Comparison of ENCODE assay signal across 27 cellular contexts in the genomic region with DNA sequence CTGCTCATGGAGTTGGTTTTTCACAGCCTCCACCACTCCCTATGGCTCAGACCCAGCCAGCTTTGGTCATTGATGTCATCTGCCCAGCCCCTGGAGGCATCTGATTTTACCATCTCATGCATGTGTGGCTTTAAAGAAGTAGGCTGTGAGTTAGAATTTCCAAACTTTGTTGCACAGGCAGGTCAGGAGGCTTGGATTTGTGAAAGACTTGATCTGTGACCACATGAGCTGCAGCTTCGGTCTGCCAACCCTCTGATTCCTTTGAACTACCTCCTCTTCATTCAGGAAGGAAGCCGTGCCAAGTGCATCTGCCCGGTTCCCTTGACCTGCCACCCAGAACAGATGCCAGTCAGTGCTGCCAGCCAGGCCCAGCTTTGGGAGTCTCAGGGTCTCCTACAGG. TPM values are rescaled to one million over a fixed set of nuclear protein-coding genes. Genes with fewer than 3 reads are reported as not detected.
A peak's percentile ranks its signal among the peaks of the same experiment; 100 is the strongest.
DNase-seq lines count a peak whose midpoint lies in the region; ATAC-seq, FAIRE-seq and TF ChIP-seq lines count a peak whose summit lies in the region.
"Had no signal": no experiment of that assay in that cellular context is flagged by ENCODE, and none has a peak within 500 bp of the region (broad histone marks: within the 10 kb centered on the region; RNA-seq: fewer than 3 reads in every experiment).

No MANE protein-coding gene starts in this region.

- H4K20me1 ChIP-seq in K562 (replicated peaks; ENCODE audit: control insufficient read depth, insufficient read depth, low read length): no peaks in the 10 kb centered on the region

- TF ChIP-seq EP300 in K562 (IDR thresholded peaks at IDR 0.05; ENCODE audit: low read length): no peak

- H3K9ac ChIP-seq in K562 (ENCODE audit: insufficient read depth in 1 of 2, low read depth in 2 of 2, low read length in 2 of 2): no peak overlapping the region
- no peak overlapping the region for H3K9ac ChIP-seq in liver (ENCODE audit: low read depth in 1 of 2, low read length in 2 of 2)

- H3K27ac ChIP-seq in K562 (ENCODE audit: extremely low read depth, low read depth, low read length) (no peak overlapping the region), liver (ENCODE audit: low read depth in 1 of 2, low read length in 2 of 2) (peak overlapping the region; percentile 78 to 85)
- H3K27ac ChIP-seq: heart left ventricle, sigmoid colon, transverse colon had no signal

- TF ChIP-seq POLR2A in K562 (conservative IDR thresholded peaks at IDR 0.05): no peak

- H3K9me1 ChIP-seq in K562 (ENCODE audit: control insufficient read depth, insufficient read depth, low read length): no peaks in the 10 kb centered on the region

- in situ Hi-C loops in K562 (cut with MboI): no loop called here

- no peak for FAIRE-seq in K562 (lab: Jason Lieb, UNC)
- FAIRE-seq: A204.1 had no signal

- no TSS peak for BruUV-seq in K562 (replicated peaks; lab: Mats Ljungman, UMichigan)

- H2AFZ ChIP-seq in K562 (ENCODE audit: low read depth, low read length): peak overlapping the region; percentile 79; the same call in 1 of the 2 replicates

- CTCF ChIA-PET in activated CD8-positive, alpha-beta T cell treated with anti-CD3 and anti-CD28 coated beads, Interleukin-2, amount 10 ng/mL, durations not matched to agents 7 days and 5 days (lab: Charles Lee): no interaction called here
- CTCF ChIA-PET in activated CD8-positive, alpha-beta T cell treated with anti-CD3 and anti-CD28 coated beads for 36 hours (lab: Charles Lee): interaction anchor here (0.6 to 1.2 kb wide), 3 partner anchors 67 to 888 kb away, joined by 3 read pairs; no protein-coding TSS in a partner anchor
- CTCF ChIA-PET in K562 (lab: Yijun Ruan, JAX; ENCODE audit: low intra/inter-chr PET ratio): interaction anchor here (0.6 kb wide), 1 partner anchor 400 kb away, joined by 5 read pairs; no protein-coding TSS in a partner anchor

- no peak overlapping the region for H3K4me3 Mint-ChIP-seq in activated CD8-positive, alpha-beta T cell treated with anti-CD3 and anti-CD28 coated beads, Interleukin-2, amount 10 ng/mL, durations not matched to agents 7 days and 5 days
- no peak overlapping the region for H3K4me3 Mint-ChIP-seq in activated CD8-positive, alpha-beta T cell treated with anti-CD3 and anti-CD28 coated beads for 36 hours
- no peak overlapping the region for H3K4me3 Mint-ChIP-seq in type B pancreatic cell
- no peak overlapping the region for H3K4me3 Mint-ChIP-seq in activated T-helper 17 cell treated with anti-CD3 and anti-CD28 coated beads, Interleukin-2, amount 50 U/mL, for 72 hours
- H3K4me3 Mint-ChIP-seq in natural killer cell treated with Interleukin-12 subunit alpha and Interleukin-12 subunit beta and Interleukin-15 and Interleukin-18, amount 100 ng/mL, for 72 hours: no peak overlapping the region
- H3K4me3 Mint-ChIP-seq: activated CD4-positive, alpha-beta memory T cell treated with anti-CD3 and anti-CD28 coated beads for 36 hours; natural killer cell; T-cell had no signal

- intact Hi-C loops in activated CD8-positive, alpha-beta T cell treated with anti-CD3 and anti-CD28 coated beads for 36 hours (cut with micrococcal nuclease): no loop called here
- intact Hi-C loops in K562 (cut with micrococcal nuclease): loop anchor here (1.0 to 2.0 kb wide), 2 partner anchors 66 to 124 kb away; no protein-coding TSS in a partner anchor

- H3K36me3 Mint-ChIP-seq in activated CD8-positive, alpha-beta T cell treated with anti-CD3 and anti-CD28 coated beads, Interleukin-2, amount 10 ng/mL, durations not matched to agents 7 days and 5 days (ENCODE audit: low read depth): no peaks in the 10 kb centered on the region
- H3K36me3 Mint-ChIP-seq in activated CD8-positive, alpha-beta T cell treated with anti-CD3 and anti-CD28 coated beads for 36 hours (ENCODE audit: low read depth): no peaks in the 10 kb centered on the region
- H3K36me3 Mint-ChIP-seq in type B pancreatic cell: no peaks in the 10 kb centered on the region
- H3K36me3 Mint-ChIP-seq in activated T-helper 17 cell treated with anti-CD3 and anti-CD28 coated beads, Interleukin-2, amount 50 U/mL, for 72 hours (ENCODE audit: low read depth): no peaks in the 10 kb centered on the region
- no peaks in the 10 kb centered on the region for H3K36me3 Mint-ChIP-seq in natural killer cell treated with Interleukin-12 subunit alpha and Interleukin-12 subunit beta and Interleukin-15 and Interleukin-18, amount 100 ng/mL, for 72 hours
- H3K36me3 Mint-ChIP-seq: activated CD4-positive, alpha-beta memory T cell treated with anti-CD3 and anti-CD28 coated beads for 36 hours; natural killer cell; T-cell had no signal

- H3K27me3 Mint-ChIP-seq in activated CD8-positive, alpha-beta T cell treated with anti-CD3 and anti-CD28 coated beads, Interleukin-2, amount 10 ng/mL, durations not matched to agents 7 days and 5 days (ENCODE audit: low read depth): peaks cover 37% of the 10 kb centered on the region
- H3K27me3 Mint-ChIP-seq in activated CD8-positive, alpha-beta T cell treated with anti-CD3 and anti-CD28 coated beads for 36 hours: peaks cover 26% of the 10 kb centered on the region
- peaks cover 34% of the 10 kb centered on the region for H3K27me3 Mint-ChIP-seq in type B pancreatic cell
- peaks cover 63% of the 10 kb centered on the region for H3K27me3 Mint-ChIP-seq in activated T-helper 17 cell treated with anti-CD3 and anti-CD28 coated beads, Interleukin-2, amount 50 U/mL, for 72 hours
- H3K27me3 Mint-ChIP-seq in natural killer cell treated with Interleukin-12 subunit alpha and Interleukin-12 subunit beta and Interleukin-15 and Interleukin-18, amount 100 ng/mL, for 72 hours: peaks cover 32 to 36% of the 10 kb centered on the region in 2 donors

- WGBS in K562 (ENCODE audit: insufficient coverage, low coverage, missing lambda C conversion rate): 3% methylated on average over 3 of the region's 3 CpGs
- WGBS in liver: 18% methylated on average over 3 of the region's 3 CpGs

- H3K4me3 ChIP-seq in K562 (no peak overlapping the region), liver (ENCODE audit: low read depth in 1 of 3, low read length in 3 of 3) (no peak overlapping the region)
- H3K4me3 ChIP-seq: dorsolateral prefrontal cortex, heart left ventricle, sigmoid colon, transverse colon had no signal

- H3K27me3 ChIP-seq in K562 (ENCODE audit: control insufficient read depth in 2 of 2, insufficient read depth in 2 of 2, low read length in 2 of 2) (peaks cover 18 to 50% of the 10 kb centered on the region in 2 experiments), liver (ENCODE audit: control insufficient read depth in 4 of 4, insufficient read depth in 4 of 4, low read length in 3 of 4) (no peaks in the 10 kb centered on the region)

- no peaks in the 10 kb centered on the region for H3K9me3 ChIP-seq in K562 (replicated peaks; ENCODE audit: control insufficient read depth, insufficient read depth, low read depth, low read length)
- no peaks in the 10 kb centered on the region for H3K9me3 ChIP-seq in liver (ENCODE audit: control insufficient read depth in 4 of 4, low read length in 3 of 4)
- H3K9me3 ChIP-seq: heart left ventricle, sigmoid colon, transverse colon had no signal

- H3K4me1 ChIP-seq in K562 (replicated peaks in 1 of 2; ENCODE audit: control insufficient read depth in 2 of 2, insufficient read depth in 2 of 2, low read length in 2 of 2) (no peaks in the 10 kb centered on the region; a peak in 1 of 5 replicates), liver (ENCODE audit: control insufficient read depth in 4 of 4, insufficient read depth in 4 of 4, low read length in 3 of 4) (peaks cover 8 to 55% (median 33%) of the 10 kb centered on the region in 4 donors)
- H3K4me1 ChIP-seq: sigmoid colon, transverse colon had no signal

- H3K4me1 Mint-ChIP-seq in activated CD8-positive, alpha-beta T cell treated with anti-CD3 and anti-CD28 coated beads, Interleukin-2, amount 10 ng/mL, durations not matched to agents 7 days and 5 days (ENCODE audit: low read depth): peaks cover 9% of the 10 kb centered on the region
- H3K4me1 Mint-ChIP-seq in activated CD8-positive, alpha-beta T cell treated with anti-CD3 and anti-CD28 coated beads for 36 hours (ENCODE audit: low read depth): no peaks in the 10 kb centered on the region
- peaks cover 17% of the 10 kb centered on the region for H3K4me1 Mint-ChIP-seq in type B pancreatic cell (ENCODE audit: unreplicated experiment)
- H3K4me1 Mint-ChIP-seq in activated T-helper 17 cell treated with anti-CD3 and anti-CD28 coated beads, Interleukin-2, amount 50 U/mL, for 72 hours: peaks cover 4% of the 10 kb centered on the region
- H3K4me1 Mint-ChIP-seq in natural killer cell treated with Interleukin-12 subunit alpha and Interleukin-12 subunit beta and Interleukin-15 and Interleukin-18, amount 100 ng/mL, for 72 hours (ENCODE audit: low read depth in 2 of 2): no peaks in the 10 kb centered on the region
- H3K4me1 Mint-ChIP-seq: natural killer cell, T-cell had no signal

- H3K36me3 ChIP-seq in K562 (ENCODE audit: control insufficient read depth, insufficient read depth, low read length) (no peaks in the 10 kb centered on the region), liver (ENCODE audit: control insufficient read depth in 4 of 4, insufficient read depth in 3 of 4, low read depth in 1 of 4, low read length in 3 of 4) (no peaks in the 10 kb centered on the region)
- H3K36me3 ChIP-seq: heart left ventricle, sigmoid colon, transverse colon had no signal

- POLR2A ChIA-PET in activated CD8-positive, alpha-beta T cell treated with anti-CD3 and anti-CD28 coated beads, Interleukin-2, amount 10 ng/mL, durations not matched to agents 7 days and 5 days (lab: Charles Lee): no interaction called here
- POLR2A ChIA-PET in activated CD8-positive, alpha-beta T cell treated with anti-CD3 and anti-CD28 coated beads for 36 hours (lab: Charles Lee): no interaction called here
- POLR2A ChIA-PET in K562 (lab: Yijun Ruan, JAX): interaction anchor here (0.7 to 0.8 kb wide), 3 partner anchors 8 to 575 kb away, joined by 3 read pairs; no protein-coding TSS in a partner anchor

- peak; percentile 17 for DNase-seq in activated CD8-positive, alpha-beta T cell treated with anti-CD3 and anti-CD28 coated beads, Interleukin-2, amount 10 ng/mL, durations not matched to agents 7 days and 5 days
- no peak for DNase-seq in activated CD8-positive, alpha-beta T cell treated with anti-CD3 and anti-CD28 coated beads for 36 hours
- DNase-seq in K562 (ENCODE audit: extremely low read depth in 1 of 4, low spot score in 3 of 4) (no peak), type B pancreatic cell (ENCODE audit: extremely low spot score, unreplicated experiment) (peak; percentile 34)
- DNase-seq in natural killer cell treated with Interleukin-12 subunit alpha and Interleukin-12 subunit beta and Interleukin-15 and Interleukin-18, amount 100 ng/mL, for 72 hours (ENCODE audit: low spot score): no peak
- DNase-seq in activated CD4-positive, CD25-positive, alpha-beta regulatory T cell (lab: John Stamatoyannopoulos, UW): no peak
- DNase-seq: activated effector memory CD4-positive, alpha-beta T cell treated with anti-CD3 and anti-CD28 coated beads, Interleukin-2, amount 50 U/mL, for 16 hours; AML-193; cerebellar nuclear complex; GOT3; KG1; natural killer cell; NCI-H1694; SHP77 treated with DMSO at 0.1 percent for 48 hours; sigmoid colon; T-cell had no signal

- TF ChIP-seq CTCF in activated CD8-positive, alpha-beta T cell treated with anti-CD3 and anti-CD28 coated beads for 36 hours (IDR thresholded peaks at IDR 0.05): no peak
- TF ChIP-seq CTCF in K562 (IDR thresholded peaks at IDR 0.05 in 2 of 3, conservative IDR thresholded peaks at IDR 0.05 in 1 of 3; ENCODE audit: insufficient read depth in 2 of 3, low read depth in 1 of 3, low read length in 3 of 3): no peak
- no peak for TF ChIP-seq CTCF in liver (IDR thresholded peaks at IDR 0.05; ENCODE audit: low read depth, low read length, missing input control)
- no peak for TF ChIP-seq CTCF in type B pancreatic cell (conservative IDR thresholded peaks at IDR 0.05)

- H3K27ac Mint-ChIP-seq in activated CD8-positive, alpha-beta T cell treated with anti-CD3 and anti-CD28 coated beads, Interleukin-2, amount 10 ng/mL, durations not matched to agents 7 days and 5 days: no peak overlapping the region
- no peak overlapping the region for H3K27ac Mint-ChIP-seq in activated CD8-positive, alpha-beta T cell treated with anti-CD3 and anti-CD28 coated beads for 36 hours
- no peak overlapping the region for H3K27ac Mint-ChIP-seq in type B pancreatic cell
- no peak overlapping the region for H3K27ac Mint-ChIP-seq in activated T-helper 17 cell treated with anti-CD3 and anti-CD28 coated beads, Interleukin-2, amount 50 U/mL, for 72 hours
- H3K27ac Mint-ChIP-seq in natural killer cell treated with Interleukin-12 subunit alpha and Interleukin-12 subunit beta and Interleukin-15 and Interleukin-18, amount 100 ng/mL, for 72 hours: no peak overlapping the region
- H3K27ac Mint-ChIP-seq: activated CD4-positive, alpha-beta memory T cell treated with anti-CD3 and anti-CD28 coated beads for 36 hours; natural killer cell; T-cell had no signal

- no peak overlapping the region for H3K4me2 ChIP-seq in K562 (ENCODE audit: insufficient read depth, low read length)

- TF ChIP-seq RAD21 in K562 (CRISPR knock-in tag; conservative IDR thresholded peaks at IDR 0.05 in 1 of 2, IDR thresholded peaks at IDR 0.05 in 1 of 2) (no peak), liver (IDR thresholded peaks at IDR 0.05) (peak in 1 of 2 donors; percentile 27)

- no peaks in the 10 kb centered on the region for H3K9me3 Mint-ChIP-seq in activated CD8-positive, alpha-beta T cell treated with anti-CD3 and anti-CD28 coated beads, Interleukin-2, amount 10 ng/mL, durations not matched to agents 7 days and 5 days (ENCODE audit: insufficient read depth)
- H3K9me3 Mint-ChIP-seq in activated CD8-positive, alpha-beta T cell treated with anti-CD3 and anti-CD28 coated beads for 36 hours: no peaks in the 10 kb centered on the region
- H3K9me3 Mint-ChIP-seq in type B pancreatic cell: no peaks in the 10 kb centered on the region
- H3K9me3 Mint-ChIP-seq in activated T-helper 17 cell treated with anti-CD3 and anti-CD28 coated beads, Interleukin-2, amount 50 U/mL, for 72 hours: no peaks in the 10 kb centered on the region
- no peaks in the 10 kb centered on the region for H3K9me3 Mint-ChIP-seq in natural killer cell treated with Interleukin-12 subunit alpha and Interleukin-12 subunit beta and Interleukin-15 and Interleukin-18, amount 100 ng/mL, for 72 hours
- H3K9me3 Mint-ChIP-seq: activated CD4-positive, alpha-beta memory T cell treated with anti-CD3 and anti-CD28 coated beads for 36 hours; natural killer cell; T-cell had no signal

- ATAC-seq in activated CD8-positive, alpha-beta T cell treated with anti-CD3 and anti-CD28 coated beads, Interleukin-2, amount 10 ng/mL, durations not matched to agents 7 days and 5 days: no peak
- ATAC-seq in activated CD8-positive, alpha-beta T cell treated with anti-CD3 and anti-CD28 coated beads for 36 hours: no peak
- ATAC-seq in K562: no peak
- no peak for ATAC-seq in activated T-helper 17 cell treated with anti-CD3 and anti-CD28 coated beads, Interleukin-2, amount 50 U/mL, for 72 hours (replicated peaks)
- no peak for ATAC-seq in natural killer cell treated with Interleukin-12 subunit alpha and Interleukin-12 subunit beta and Interleukin-15 and Interleukin-18, amount 100 ng/mL, for 72 hours
- ATAC-seq: activated CD4-positive, CD25-positive, alpha-beta regulatory T cell treated with anti-CD3 and anti-CD28 coated beads, Interleukin-2, amount 50 U/mL, for 24 hours; natural killer cell had no signal

- no peaks in the 10 kb centered on the region for H3K79me2 ChIP-seq in K562 (ENCODE audit: control insufficient read depth, insufficient read depth, low read length)

RNA-seq across cellular contexts. Expression of a gene that starts 9.2 kb away (rescaled TPM):
- total RNA-seq in activated CD8-positive, alpha-beta T cell treated with anti-CD3 and anti-CD28 coated beads, Interleukin-2, amount 10 ng/mL, durations not matched to agents 7 days and 5 days: not detected
- not detected for total RNA-seq in activated CD8-positive, alpha-beta T cell treated with anti-CD3 and anti-CD28 coated beads for 36 hours
- not detected in 2 replicates for total RNA-seq in K562 (2011; cell fraction: chromatin; rRNA removed; ENCODE audit: low replicate concordance)
- not detected in 2 replicates for total RNA-seq in K562 (2011; cell fraction: nucleolus; rRNA removed)
- not detected in 2 replicates for total RNA-seq in K562 (2011; cell fraction: nucleoplasm; rRNA removed)
- total RNA-seq in K562 (2014; rRNA removed) (not detected in 2 replicates), K562 (2014; rRNA removed; fragmentation: Illumina TruSeq; extraction: Trizol) (not detected in 2 replicates), K562 (2015; rRNA removed; fragmentation: Illumina TruSeq; extraction: Trizol) (not detected in 2 replicates), K562 (2021) (not detected in 2 replicates), liver (1 to 10 TPM; 3.1 to 4.1 TPM), type B pancreatic cell (ENCODE audit: low replicate concordance) (1.1 and 2.7 TPM in 2 replicates)
- polyA plus RNA-seq in K562 (2011; rRNA removed) (not detected in 2 replicates), K562 (2014; fragmentation: Illumina TruSeq; extraction: Trizol) (not detected in 2 replicates), K562 (2014; fragmentation: Nextera tagmentation; extraction: Ambion mirVana) (under 1 TPM; 0.04 TPM), K562 (2014; rRNA removed) (not detected in 2 replicates), liver (1 to 10 TPM; 2.9 to 3.1 TPM)
- polyA plus RNA-seq in K562 (2011; cell fraction: cytosol; rRNA removed): not detected in 2 replicates
- not detected in 2 replicates for polyA plus RNA-seq in K562 (2011; cell fraction: nucleus; rRNA removed)
- polyA plus RNA-seq in K562 (2012): 0.07 TPM in 2 replicates
- not detected in 2 replicates for polyA minus RNA-seq in K562 (2011; rRNA and poly(A)+ RNA removed)
- not detected in 2 replicates for polyA minus RNA-seq in K562 (2011; cell fraction: cytosol; rRNA and poly(A)+ RNA removed)
- polyA minus RNA-seq in K562 (2011; cell fraction: nucleus; rRNA and poly(A)+ RNA removed): not detected in 2 replicates
- total RNA-seq in activated T-helper 17 cell treated with anti-CD3 and anti-CD28 coated beads, Interleukin-2, amount 50 U/mL, for 72 hours: not detected
- not detected for total RNA-seq in natural killer cell treated with Interleukin-12 subunit alpha and Interleukin-12 subunit beta and Interleukin-15 and Interleukin-18, amount 100 ng/mL, for 72 hours
- total RNA-seq: activated CD4-positive, alpha-beta memory T cell treated with anti-CD3 and anti-CD28 coated beads for 36 hours; endothelial cell of umbilical vein; G401; HT1080; natural killer cell; T-cell had no signal
- polyA plus RNA-seq: endothelial cell of umbilical vein had no signal

Comparison
In these comparisons a context has a peak if more than half of its experiments do, and no peak if none do; other contexts are left out.
1. DNase-seq: peak in activated CD8-positive, alpha-beta T cell treated with anti-CD3 and anti-CD28 coated beads, Interleukin-2, amount 10 ng/mL, durations not matched to agents 7 days and 5 days (single experiment) and type B pancreatic cell (single experiment); none in activated CD8-positive, alpha-beta T cell treated with anti-CD3 and anti-CD28 coated beads for 36 hours (single experiment), K562 (0 of 4), natural killer cell treated with Interleukin-12 subunit alpha and Interleukin-12 subunit beta and Interleukin-15 and Interleukin-18, amount 100 ng/mL, for 72 hours (single experiment) and activated CD4-positive, CD25-positive, alpha-beta regulatory T cell (0 of 4).